10 cellular contexts compared by ENCODE assay signal in the genomic region with DNA sequence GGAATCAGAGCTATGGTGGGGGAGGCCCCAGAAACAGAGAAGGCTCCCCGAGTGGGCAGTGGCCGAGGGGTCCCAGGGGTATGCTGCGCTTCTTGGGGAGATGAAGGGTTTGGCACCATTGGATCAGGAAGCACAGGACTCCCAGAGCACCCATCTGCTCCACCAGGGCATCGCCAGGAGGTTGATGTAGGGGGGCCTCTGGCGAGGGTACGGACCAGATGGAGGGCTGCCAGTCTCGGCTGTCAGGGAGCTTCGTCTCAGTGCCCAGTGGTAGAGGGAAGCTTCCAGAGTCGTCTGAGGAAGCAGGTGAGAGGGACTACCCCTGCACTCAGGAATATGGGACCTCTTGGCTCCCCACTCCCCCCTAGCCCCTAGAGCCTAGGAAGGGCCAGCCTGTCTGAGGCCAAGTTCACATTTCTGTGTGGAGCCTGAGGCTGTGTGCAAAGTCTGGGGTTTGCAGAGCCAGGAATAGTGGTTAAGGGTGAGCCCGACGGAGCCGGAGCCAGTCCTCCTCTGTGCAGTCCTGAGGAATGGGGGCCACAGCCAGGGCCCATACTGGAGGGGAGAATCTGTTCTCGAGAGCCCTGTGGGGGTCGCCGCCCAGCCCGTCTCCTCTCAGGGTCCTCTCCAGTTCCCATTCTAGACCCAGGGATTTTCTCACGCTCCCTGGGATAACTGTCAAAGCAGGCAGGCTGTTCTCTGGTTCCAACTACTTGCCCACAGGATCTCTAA. TPM values are rescaled to one million over a fixed set of nuclear protein-coding genes. Genes with fewer than 3 reads are reported as not detected.
DNase-seq lines count a peak whose midpoint lies in the region; ATAC-seq and TF ChIP-seq lines count a peak whose summit lies in the region.
"Had no signal": no experiment of that assay in that cellular context is flagged by ENCODE, and none has a peak within 500 bp of the region (broad histone marks: within the 10 kb centered on the region; RNA-seq: fewer than 3 reads in every experiment).

No MANE protein-coding gene starts in this region.

- H3K27me3 ChIP-seq in dorsolateral prefrontal cortex (no peaks in the 10 kb centered on the region), thymus (ENCODE audit: control insufficient read depth, insufficient read depth) (no peaks in the 10 kb centered on the region)

- intact Hi-C loops in dorsolateral prefrontal cortex (cut with DNase I): loop anchor here in 1 of 2 donors (5.0 kb wide), 2 partner anchors 39 to 131 kb away; no protein-coding TSS in a partner anchor

- H3K36me3 Mint-ChIP-seq in activated naive CD8-positive, alpha-beta T cell: no peaks in the 10 kb centered on the region
- H3K36me3 Mint-ChIP-seq in activated naive CD8-positive, alpha-beta T cell treated with anti-CD3 and anti-CD28 coated beads, Interleukin-2, amount 50 U/mL, for 24 hours (ENCODE audit: low read depth): peaks cover 43% of the 10 kb centered on the region

- H3K4me1 Mint-ChIP-seq in activated naive CD8-positive, alpha-beta T cell (ENCODE audit: low read depth): peaks cover 23% of the 10 kb centered on the region
- peaks cover 38% of the 10 kb centered on the region for H3K4me1 Mint-ChIP-seq in activated naive CD8-positive, alpha-beta T cell treated with anti-CD3 and anti-CD28 coated beads, Interleukin-2, amount 50 U/mL, for 24 hours

- no peaks in the 10 kb centered on the region for H3K9me3 ChIP-seq in thymus (ENCODE audit: control insufficient read depth)

- H3K4me1 ChIP-seq in thymus (ENCODE audit: control insufficient read depth, insufficient read depth, low read length): no peaks in the 10 kb centered on the region

- ATAC-seq in activated naive CD8-positive, alpha-beta T cell treated with anti-CD3 and anti-CD28 coated beads, Interleukin-2, amount 50 U/mL, for 24 hours: no peak
- ATAC-seq in GM18873 (IDR thresholded peaks at IDR 0.05; ENCODE audit: low FRiP score, unreplicated experiment): no peak
- ATAC-seq: natural killer cell treated with Interleukin-12 subunit alpha and Interleukin-12 subunit beta and Interleukin-15 and Interleukin-18, amount 100 ng/mL, for 72 hours had no signal

- H3K27ac Mint-ChIP-seq in activated naive CD8-positive, alpha-beta T cell: peak overlapping the region; percentile 80
- no peak overlapping the region for H3K27ac Mint-ChIP-seq in activated naive CD8-positive, alpha-beta T cell treated with anti-CD3 and anti-CD28 coated beads, Interleukin-2, amount 50 U/mL, for 24 hours

- peaks cover 71% of the 10 kb centered on the region for H3K36me3 ChIP-seq in thymus (ENCODE audit: control insufficient read depth, insufficient read depth)

- 95% methylated on average over 17 of the region's 17 CpGs for WGBS in thymus

- DNase-seq in activated naive CD8-positive, alpha-beta T cell treated with anti-CD3 and anti-CD28 coated beads, Interleukin-2, amount 50 U/mL, for 24 hours: no peak
- DNase-seq in dorsolateral prefrontal cortex (peak in 1 of 10 donors; percentile 44), NCI-H2107 treated with DMSO at 0.1 percent for 48 hours (lab: John Stamatoyannopoulos, UW; ENCODE audit: unreplicated experiment) (no peak)
- DNase-seq: stimulated activated CD4-positive, alpha-beta T cell treated with anti-CD3 and anti-CD28 coated beads, Interleukin-15, amount 100 ng/mL, for 24 hours; stimulated activated naive CD4-positive, alpha-beta T cell treated with Interleukin-2 at 50 U/mL for 16 hours had no signal

- no peaks in the 10 kb centered on the region for H3K27me3 Mint-ChIP-seq in activated naive CD8-positive, alpha-beta T cell
- no peaks in the 10 kb centered on the region for H3K27me3 Mint-ChIP-seq in activated naive CD8-positive, alpha-beta T cell treated with anti-CD3 and anti-CD28 coated beads, Interleukin-2, amount 50 U/mL, for 24 hours
- H3K27me3 Mint-ChIP-seq: natural killer cell treated with Interleukin-12 subunit alpha and Interleukin-12 subunit beta and Interleukin-15 and Interleukin-18, amount 100 ng/mL, for 72 hours had no signal

- H3K4me3 Mint-ChIP-seq in activated naive CD8-positive, alpha-beta T cell: no peak overlapping the region
- H3K4me3 Mint-ChIP-seq in activated naive CD8-positive, alpha-beta T cell treated with anti-CD3 and anti-CD28 coated beads, Interleukin-2, amount 50 U/mL, for 24 hours: no peak overlapping the region
- H3K4me3 Mint-ChIP-seq: natural killer cell treated with Interleukin-12 subunit alpha and Interleukin-12 subunit beta and Interleukin-15 and Interleukin-18, amount 100 ng/mL, for 72 hours had no signal

- H3K27ac ChIP-seq in dorsolateral prefrontal cortex: peak overlapping the region in 58 of 59 donors; percentile 58 to 100 (median 99)
- H3K27ac ChIP-seq in thymus (ENCODE audit: low read depth): peak overlapping the region; percentile 43

- no peak overlapping the region for H3K4me3 ChIP-seq in dorsolateral prefrontal cortex
- no peak overlapping the region for H3K4me3 ChIP-seq in thymus (ENCODE audit: low read length)

- no peaks in the 10 kb centered on the region for H3K9me3 Mint-ChIP-seq in activated naive CD8-positive, alpha-beta T cell (ENCODE audit: low read depth)
- no peaks in the 10 kb centered on the region for H3K9me3 Mint-ChIP-seq in activated naive CD8-positive, alpha-beta T cell treated with anti-CD3 and anti-CD28 coated beads, Interleukin-2, amount 50 U/mL, for 24 hours
- H3K9me3 Mint-ChIP-seq: natural killer cell treated with Interleukin-12 subunit alpha and Interleukin-12 subunit beta and Interleukin-15 and Interleukin-18, amount 100 ng/mL, for 72 hours had no signal

- TF ChIP-seq CTCF in dorsolateral prefrontal cortex (IDR thresholded peaks at IDR 0.05 in 54 of 56, conservative IDR thresholded peaks at IDR 0.05 in 2 of 56; ENCODE audit: low read depth in 1 of 56, partially characterized antibody in 56 of 56): no peak

RNA-seq across cellular contexts. Expression of a gene that starts 10.2 kb away (rescaled TPM):
- 100 to 1,000 TPM in 84 of 120 experiments, 10 to 100 TPM in 36; 71.9 to 264 (median 114) TPM for total RNA-seq in dorsolateral prefrontal cortex
- polyA plus RNA-seq in thymus: 9.3 TPM

RNA-seq across cellular contexts. Expression of a gene that starts 24.5 kb away (rescaled TPM):
- total RNA-seq in dorsolateral prefrontal cortex: 100 to 1,000 TPM in 51 of 120 experiments, 10 to 100 TPM in 69; 33.3 to 206 (median 93.7) TPM
- polyA plus RNA-seq in thymus: 20.9 TPM

RNA-seq across cellular contexts. Expression of a gene that starts 36.5 kb away (rescaled TPM):
- total RNA-seq in dorsolateral prefrontal cortex: 10 to 100 TPM; 25.9 to 77.6 (median 46.8) TPM
- polyA plus RNA-seq in thymus: 130 TPM

RNA-seq across cellular contexts. Expression of a gene that starts 57.9 kb away (rescaled TPM):
- total RNA-seq in dorsolateral prefrontal cortex: 1 to 10 TPM in 111 of 120 experiments, under 1 TPM in 9; 0.65 to 4.5 (median 2.0) TPM
- polyA plus RNA-seq in thymus: 1.3 TPM
- total RNA-seq: H1; natural killer cell treated with Interleukin-12 subunit alpha and Interleukin-12 subunit beta and Interleukin-15 and Interleukin-18, amount 100 ng/mL, for 72 hours had no signal
- polyA plus RNA-seq: H1 had no signal
